In the genomic region with DNA sequence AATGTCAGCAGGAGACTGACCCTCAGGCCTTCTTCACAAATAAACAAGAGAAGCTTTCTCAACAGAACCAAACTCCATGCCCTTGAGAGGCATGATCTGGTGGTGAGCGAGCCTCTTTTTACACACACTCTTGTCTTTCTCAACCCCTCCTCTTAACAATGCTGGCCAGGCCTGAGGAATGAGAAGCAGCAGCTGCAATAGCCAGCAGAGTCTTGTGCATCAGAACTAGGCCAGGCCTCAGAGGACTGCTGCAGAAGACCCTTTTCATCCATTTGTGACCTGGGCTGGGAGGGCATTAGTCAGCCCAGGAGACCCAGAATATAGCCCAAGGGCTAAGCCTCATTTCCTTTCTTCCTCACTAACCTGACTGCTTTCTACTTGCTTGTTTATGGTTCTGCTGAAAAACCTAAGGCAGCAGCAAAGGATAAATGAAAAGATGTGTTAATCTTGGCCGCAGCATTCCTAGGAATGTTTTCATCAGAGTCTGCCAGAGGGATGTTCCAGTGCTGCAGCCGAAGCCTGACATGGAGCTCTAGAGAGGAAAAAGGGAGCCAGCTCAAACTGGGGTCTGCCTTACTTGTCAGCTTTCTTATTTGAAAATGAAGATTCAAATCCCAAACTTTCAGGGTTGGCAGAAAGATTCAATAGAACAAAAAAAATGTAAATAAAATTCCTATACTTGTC, we compare ENCODE assay signal across 20 cellular contexts.
A peak's percentile ranks its signal among the peaks of the same experiment; 100 is the strongest.
DNase-seq lines count a peak whose midpoint lies in the region; ATAC-seq and TF ChIP-seq lines count a peak whose summit lies in the region.
"Had no signal": no experiment of that assay in that cellular context is flagged by ENCODE, and none has a peak within 500 bp of the region (broad histone marks: within the 10 kb centered on the region; RNA-seq: fewer than 3 reads in every experiment).

No MANE protein-coding gene starts in this region.

- H3K36me3 Mint-ChIP-seq in nephron (ENCODE audit: low read depth): no peaks in the 10 kb centered on the region
- H3K36me3 Mint-ChIP-seq: CD4-positive, alpha-beta memory T cell had no signal

- H3K27me3 Mint-ChIP-seq in nephron (ENCODE audit: low read depth): no peaks in the 10 kb centered on the region
- H3K27me3 Mint-ChIP-seq: CD4-positive, alpha-beta memory T cell had no signal

- H3K36me3 ChIP-seq in left ventricle myocardium inferior (no peaks in the 10 kb centered on the region), testis (ENCODE audit: low read depth, missing control alignments) (no peaks in the 10 kb centered on the region)
- H3K36me3 ChIP-seq: BE2C had no signal

- H3K4me1 ChIP-seq in left ventricle myocardium inferior (no peaks in the 10 kb centered on the region), testis (no peaks in the 10 kb centered on the region)
- H3K4me1 ChIP-seq: BE2C had no signal

- peak overlapping the region in 2 of 3 experiments; percentile 33 to 86 for H3K27ac Mint-ChIP-seq in nephron
- H3K27ac Mint-ChIP-seq: CD4-positive, alpha-beta memory T cell; GM23338 had no signal

- H3K4me3 Mint-ChIP-seq in nephron: no peak overlapping the region
- H3K4me3 Mint-ChIP-seq: CD4-positive, alpha-beta memory T cell; GM23338 had no signal

- ATAC-seq in HG03342 (IDR thresholded peaks at IDR 0.05; ENCODE audit: unreplicated experiment): no peak
- ATAC-seq: GM23338, HCT116 had no signal

- H3K9me3 ChIP-seq in left ventricle myocardium inferior (replicated peaks) (no peaks in the 10 kb centered on the region), testis (no peaks in the 10 kb centered on the region)
- H3K9me3 ChIP-seq: BE2C had no signal

- H3K27ac ChIP-seq in left ventricle myocardium inferior (replicated peaks): peak overlapping the region; percentile 27
- peak overlapping the region in 1 of 2 donors; percentile 19 for H3K27ac ChIP-seq in testis
- H3K27ac ChIP-seq: KMS-11 had no signal

- H3K4me3 ChIP-seq in left ventricle myocardium inferior: no peak overlapping the region
- H3K4me3 ChIP-seq in testis: no peak overlapping the region
- H3K4me3 ChIP-seq: GM23338 had no signal

- intact Hi-C loops in left ventricle myocardium inferior (cut with micrococcal nuclease): no loop called here
- intact Hi-C loops in testis (cut with DNase I; ENCODE audit: low total_unique reads): no loop called here

- TF ChIP-seq POLR2A in testis (IDR thresholded peaks at IDR 0.05): no peak

- DNase-seq in GM03348 (ENCODE audit: low spot score) (peak; percentile 2), left ventricle myocardium inferior (peak; percentile 11), testis (peak; percentile 20), cerebellar cortex (ENCODE audit: low spot score) (no peak), amygdala (lab: John Stamatoyannopoulos, UW) (no peak)
- DNase-seq in stimulated activated CD4-positive, alpha-beta T cell treated with anti-CD3 and anti-CD28 coated beads, Interleukin-2, amount 100 ng/mL, for 48 hours: no peak
- DNase-seq: BE2C; Calu3; CD4-positive, alpha-beta memory T cell; DMS53; NCI-H1436 treated with DMSO at 0.1 percent for 48 hours; NCI-H2029 treated with DMSO at 0.1 percent for 48 hours; NCI-H2171 treated with DMSO at 0.1 percent for 48 hours; NCI-H446 treated with DMSO at 0.1 percent for 48 hours; NCI-H774 had no signal

- peaks cover 6% of the 10 kb centered on the region for H3K4me1 Mint-ChIP-seq in nephron
- H3K4me1 Mint-ChIP-seq: CD4-positive, alpha-beta memory T cell; GM23338 had no signal

- no peaks in the 10 kb centered on the region for H3K27me3 ChIP-seq in left ventricle myocardium inferior (ENCODE audit: low read depth)
- no peaks in the 10 kb centered on the region for H3K27me3 ChIP-seq in testis
- H3K27me3 ChIP-seq: BE2C had no signal

- no peaks in the 10 kb centered on the region for H3K9me3 Mint-ChIP-seq in nephron
- H3K9me3 Mint-ChIP-seq: GM23338 had no signal

- WGBS in testis, 2 donors: 45 to 55% methylated on average over 3 of the region's 3 CpGs

- TF ChIP-seq CTCF in left ventricle myocardium inferior (IDR thresholded peaks at IDR 0.05; ENCODE audit: borderline replicate concordance) (no peak), nephron (IDR thresholded peaks at IDR 0.05; ENCODE audit: unreplicated experiment in 3 of 3) (no peak), testis (IDR thresholded peaks at IDR 0.05) (no peak)

Comparison
In these comparisons a context has a peak if more than half of its experiments do, and no peak if none do; other contexts are left out.
1. DNase-seq: peak in GM03348 (single experiment), left ventricle myocardium inferior (single experiment) and testis (single experiment); none in stimulated activated CD4-positive, alpha-beta T cell treated with anti-CD3 and anti-CD28 coated beads, Interleukin-2, amount 100 ng/mL, for 48 hours (0 of 2), cerebellar cortex (single experiment) and amygdala (0 of 56).